Comparison of ENCODE assay signal across 22 cellular contexts in the genomic region with DNA sequence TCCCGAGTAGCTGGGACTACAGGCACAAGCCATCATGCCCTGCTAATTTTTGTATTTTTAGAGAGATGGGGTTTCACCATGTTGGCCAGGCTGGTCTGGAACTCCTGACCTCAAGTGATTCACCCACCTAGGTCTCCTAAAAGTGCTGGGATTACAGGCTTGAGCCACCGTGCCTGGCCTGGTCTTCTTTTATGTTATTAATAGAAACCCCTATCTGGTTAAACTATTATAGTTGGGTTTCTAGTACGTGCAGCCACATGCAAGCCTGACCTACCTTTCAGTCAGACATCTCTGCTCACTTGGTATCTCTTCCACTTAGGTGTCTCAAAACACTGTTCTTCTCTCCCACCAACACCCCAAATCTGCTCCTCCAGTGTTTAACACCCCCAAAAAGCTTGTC.
"Had no signal": no experiment of that assay in that cellular context is flagged by ENCODE, and none has a peak within 500 bp of the region (broad histone marks: within the 10 kb centered on the region; RNA-seq: fewer than 3 reads in every experiment).

No MANE protein-coding gene starts in this region.

- H3K27ac Mint-ChIP-seq: activated B cell treated with CpG ODN at 0.5 μM for 24 hours; activated CD4-positive, alpha-beta T cell treated with anti-CD3 and anti-CD28 coated beads, Interleukin-2, amount 10 ng/mL, durations not matched to agents 24 days and 14 days; activated naive CD4-positive, alpha-beta T cell treated with anti-CD3 and anti-CD28 coated beads for 36 hours; activated naive CD8-positive, alpha-beta T cell; activated T-helper 17 cell treated with anti-CD3 and anti-CD28 coated beads, Interleukin-2, amount 50 U/mL, for 72 hours; T-helper 17 cell had no signal

- H3K36me3 Mint-ChIP-seq: activated naive CD8-positive, alpha-beta T cell had no signal

- DNase-seq: activated B cell treated with CpG ODN at 0.5 μM for 24 hours; activated CD4-positive, alpha-beta T cell treated with anti-CD3 and anti-CD28 coated beads for 1 hour; activated CD4-positive, alpha-beta T cell treated with anti-CD3 and anti-CD28 coated beads, Interleukin-2, amount 10 ng/mL, durations not matched to agents 24 days and 14 days; activated CD4-positive, alpha-beta T cell treated with anti-CD3 and anti-CD28 coated beads, Interleukin-2, amount 50 U/mL, for 48 hours; activated CD8-positive, alpha-beta memory T cell treated with anti-CD3 and anti-CD28 coated beads for 24 hours; activated gamma-delta T cell; activated naive CD4-positive, alpha-beta T cell treated with anti-CD3 and anti-CD28 coated beads for 36 hours; activated T-cell treated with anti-CD3 and anti-CD28 coated beads, Interleukin-2, amount 50 U/mL, for 4 hours; Kasumi-1; KBM-7; NCI-H1105 treated with DMSO at 0.1 percent for 48 hours; NCI-H1436 treated with DMSO at 0.1 percent for 48 hours; NCI-H187; NCI-H2081; NCI-H510A treated with DMSO at 0.1 percent for 48 hours; SIG-M5; T-helper 17 cell; T1000 had no signal

- H3K9me3 ChIP-seq: Peyer's patch had no signal

- H3K4me3 ChIP-seq: Peyer's patch had no signal

- H3K27me3 ChIP-seq: Peyer's patch had no signal

- H3K4me1 ChIP-seq: Peyer's patch had no signal

- H3K27me3 Mint-ChIP-seq: activated B cell treated with CpG ODN at 0.5 μM for 24 hours; activated CD4-positive, alpha-beta T cell treated with anti-CD3 and anti-CD28 coated beads, Interleukin-2, amount 10 ng/mL, durations not matched to agents 24 days and 14 days; activated naive CD8-positive, alpha-beta T cell; activated T-helper 17 cell treated with anti-CD3 and anti-CD28 coated beads, Interleukin-2, amount 50 U/mL, for 72 hours had no signal

- H3K4me3 Mint-ChIP-seq: activated B cell treated with CpG ODN at 0.5 μM for 24 hours; activated CD4-positive, alpha-beta T cell treated with anti-CD3 and anti-CD28 coated beads, Interleukin-2, amount 10 ng/mL, durations not matched to agents 24 days and 14 days; activated naive CD4-positive, alpha-beta T cell treated with anti-CD3 and anti-CD28 coated beads for 36 hours; activated naive CD8-positive, alpha-beta T cell; activated T-cell treated with anti-CD3 and anti-CD28 coated beads, Interleukin-2, amount 50 U/mL, for 4 hours; activated T-helper 17 cell treated with anti-CD3 and anti-CD28 coated beads, Interleukin-2, amount 50 U/mL, for 72 hours; brain; T-helper 17 cell had no signal

- H3K4me1 Mint-ChIP-seq: activated B cell treated with CpG ODN at 0.5 μM for 24 hours; activated CD4-positive, alpha-beta T cell treated with anti-CD3 and anti-CD28 coated beads, Interleukin-2, amount 10 ng/mL, durations not matched to agents 24 days and 14 days; activated T-helper 17 cell treated with anti-CD3 and anti-CD28 coated beads, Interleukin-2, amount 50 U/mL, for 72 hours; T-helper 17 cell had no signal

- ATAC-seq: activated T-cell treated with anti-CD3 and anti-CD28 coated beads, Interleukin-2, amount 50 U/mL, for 4 hours; activated T-helper 17 cell treated with anti-CD3 and anti-CD28 coated beads, Interleukin-2, amount 50 U/mL, for 72 hours; T-helper 17 cell had no signal

- H3K9me3 Mint-ChIP-seq: activated B cell treated with CpG ODN at 0.5 μM for 24 hours; activated CD4-positive, alpha-beta T cell treated with anti-CD3 and anti-CD28 coated beads, Interleukin-2, amount 10 ng/mL, durations not matched to agents 24 days and 14 days; activated naive CD4-positive, alpha-beta T cell treated with anti-CD3 and anti-CD28 coated beads for 36 hours; activated T-cell treated with anti-CD3 and anti-CD28 coated beads, Interleukin-2, amount 50 U/mL, for 4 hours; activated T-helper 17 cell treated with anti-CD3 and anti-CD28 coated beads, Interleukin-2, amount 50 U/mL, for 72 hours; brain had no signal
